In the genomic region with DNA sequence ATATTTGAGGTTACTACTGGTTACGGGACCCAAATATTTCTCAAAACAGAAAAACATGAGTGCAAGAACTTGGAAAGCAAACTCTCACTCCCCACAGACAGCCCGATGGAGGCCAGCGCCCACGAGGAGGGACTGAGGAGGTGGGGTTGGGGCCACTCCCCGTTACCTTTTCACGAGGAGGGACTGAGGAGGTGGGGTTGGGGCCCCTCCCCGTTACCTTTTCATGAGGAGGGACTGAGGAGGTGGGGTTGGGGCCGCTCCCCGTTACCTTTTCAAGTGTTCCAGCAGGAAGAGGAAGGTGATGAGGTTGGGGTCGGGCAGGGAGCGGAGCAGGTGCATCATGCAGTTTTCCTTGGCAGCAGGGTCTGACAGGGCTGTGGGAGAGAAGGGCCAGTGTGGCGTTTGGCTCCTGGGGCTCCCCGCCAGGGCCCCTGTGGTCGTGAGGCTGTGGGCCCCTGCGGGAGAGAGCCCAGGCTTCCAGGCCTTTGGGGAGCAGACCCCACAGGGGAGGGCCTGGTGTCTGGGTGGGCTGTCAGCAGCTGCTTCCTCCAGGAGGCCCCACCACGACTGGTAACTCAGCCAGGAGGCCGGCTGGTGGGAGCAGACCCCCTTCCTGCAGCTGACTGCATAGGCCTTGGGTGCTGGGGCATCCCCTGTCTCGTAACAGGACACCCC, we compare ENCODE assay signal across 24 cellular contexts. TPM values are rescaled to one million over a fixed set of nuclear protein-coding genes. Genes with fewer than 3 reads are reported as not detected.
A peak's percentile ranks its signal among the peaks of the same experiment; 100 is the strongest.
DNase-seq lines count a peak whose midpoint lies in the region; FAIRE-seq and TF ChIP-seq lines count a peak whose summit lies in the region.
"Had no signal": no experiment of that assay in that cellular context is flagged by ENCODE, and none has a peak within 500 bp of the region (broad histone marks: within the 10 kb centered on the region; RNA-seq: fewer than 3 reads in every experiment).

No MANE protein-coding gene starts in this region.

- DNase-seq in SJCRH30 (peak; percentile 44 to 59), right atrium auricular region (ENCODE audit: low spot score) (peak; percentile 56), suprapubic skin (ENCODE audit: low spot score in 2 of 2) (no peak), D721Med (ENCODE audit: insufficient read length, low spot score) (no peak), ureter (ENCODE audit: low spot score) (no peak), NCI-H128 (lab: John Stamatoyannopoulos, UW; ENCODE audit: unreplicated experiment) (no peak)
- DNase-seq in activated CD4-positive, alpha-beta T cell treated with anti-CD3 and anti-CD28 coated beads, Interleukin-2, amount 50 U/mL, for 4 hours = no peak
- DNase-seq: activated CD8-positive, alpha-beta T cell treated with anti-CD3 and anti-CD28 coated beads for 36 hours; BE2C; endodermal cell; foreskin keratinocyte; KG1; mammary epithelial cell; NCI-H1105 treated with DMSO at 0.1 percent for 48 hours; NCI-H2029 treated with DMSO at 0.1 percent for 48 hours; NCI-H524 treated with DMSO at 0.1 percent for 48 hours; OCI-M1; stimulated activated naive CD4-positive, alpha-beta T cell treated with Interleukin-2 at 50 U/mL for 16 hours; T-helper 2 cell had no signal

- peaks cover 5 to 94% (median 40%) of the 10 kb centered on the region in 11 experiments; a peak in 20 of 22 replicates for H3K36me3 ChIP-seq in BLaER1 treated with 17β-estradiol and CSF1 and Interleukin-3, amounts not matched to agents 10 nM and 100 nM
- H3K36me3 ChIP-seq in SJCRH30 (no peaks in the 10 kb centered on the region; the same call in 1 of the 2 replicates), right atrium auricular region (peaks cover 61% of the 10 kb centered on the region), suprapubic skin (peaks cover 76% of the 10 kb centered on the region)

- TF ChIP-seq POLR2A in suprapubic skin (IDR thresholded peaks at IDR 0.05) = no peak

- H3K9me3 ChIP-seq in BLaER1 treated with 17β-estradiol and CSF1 and Interleukin-3, amounts not matched to agents 10 nM and 100 nM (replicated peaks in 1 of 11) = no peaks in the 10 kb centered on the region
- H3K9me3 ChIP-seq in SJCRH30 (replicated peaks) (no peaks in the 10 kb centered on the region), right atrium auricular region (no peaks in the 10 kb centered on the region), suprapubic skin (no peaks in the 10 kb centered on the region)
- H3K9me3 ChIP-seq: BE2C had no signal

- peaks cover 8 to 95% (median 66%) of the 10 kb centered on the region in 11 experiments; a peak in 21 of 22 replicates for H4K20me1 ChIP-seq in BLaER1 treated with 17β-estradiol and CSF1 and Interleukin-3, amounts not matched to agents 10 nM and 100 nM

- H3K9ac ChIP-seq in BLaER1 treated with 17β-estradiol and CSF1 and Interleukin-3, amounts not matched to agents 10 nM and 100 nM = peak overlapping the region in 3 of 11 experiments; percentile 18 to 26 (median 19); a peak in 2 of 22 replicates

- no peak for TF ChIP-seq EP300 in suprapubic skin (IDR thresholded peaks at IDR 0.05)

- peak overlapping the region in 7 of 11 experiments; percentile 5 to 81 (median 48); a peak in 11 of 22 replicates for H3K4me2 ChIP-seq in BLaER1 treated with 17β-estradiol and CSF1 and Interleukin-3, amounts not matched to agents 10 nM and 100 nM

- no peak for FAIRE-seq in D721Med (lab: Jason Lieb, UNC)
- FAIRE-seq: astrocyte, GM12891 had no signal

- H3K4me3 ChIP-seq in BLaER1 treated with 17β-estradiol and CSF1 and Interleukin-3, amounts not matched to agents 10 nM and 100 nM = no peak overlapping the region
- H3K4me3 ChIP-seq in SJCRH30 = no peak overlapping the region
- H3K4me3 ChIP-seq in right atrium auricular region = no peak overlapping the region
- H3K4me3 ChIP-seq in suprapubic skin = no peak overlapping the region
- H3K4me3 ChIP-seq: cardiac muscle cell, skin epidermis had no signal

- peaks cover 40 to 84% (median 60%) of the 10 kb centered on the region in 10 experiments for H3K4me1 ChIP-seq in BLaER1 treated with 17β-estradiol and CSF1 and Interleukin-3, amounts not matched to agents 10 nM and 100 nM
- peaks cover 8% of the 10 kb centered on the region; the same call in 1 of the 2 replicates for H3K4me1 ChIP-seq in SJCRH30
- H3K4me1 ChIP-seq in right atrium auricular region = peaks cover 0 to 83% of the 10 kb centered on the region in 2 donors
- H3K4me1 ChIP-seq in suprapubic skin = peaks cover 44% of the 10 kb centered on the region
- H3K4me1 ChIP-seq: BE2C, foreskin keratinocyte had no signal

- H3K27me3 ChIP-seq in BLaER1 treated with 17β-estradiol and CSF1 and Interleukin-3, amounts not matched to agents 10 nM and 100 nM = no peaks in the 10 kb centered on the region
- H3K27me3 ChIP-seq in SJCRH30 = no peaks in the 10 kb centered on the region
- no peaks in the 10 kb centered on the region for H3K27me3 ChIP-seq in right atrium auricular region
- H3K27me3 ChIP-seq in suprapubic skin = no peaks in the 10 kb centered on the region
- H3K27me3 ChIP-seq: BE2C, cardiac muscle cell, foreskin keratinocyte had no signal

- 77% methylated on average over 11 of the region's 18 CpGs for WGBS in suprapubic skin

- no peak for TF ChIP-seq CTCF in right atrium auricular region (IDR thresholded peaks at IDR 0.05)
- TF ChIP-seq CTCF in suprapubic skin (IDR thresholded peaks at IDR 0.05) = no peak
- TF ChIP-seq CTCF in D721Med (IDR thresholded peaks at IDR 0.05; ENCODE audit: insufficient read depth, missing control alignments) = no peak

- no peak overlapping the region for H3K27ac ChIP-seq in BLaER1 treated with 17β-estradiol and CSF1 and Interleukin-3, amounts not matched to agents 10 nM and 100 nM
- H3K27ac ChIP-seq in SJCRH30 (no peak overlapping the region), right atrium auricular region (peak overlapping the region; percentile 68 to 75), suprapubic skin (peak overlapping the region; percentile 46)
- H3K27ac ChIP-seq: cardiac muscle cell, foreskin keratinocyte had no signal

RNA-seq across cellular contexts. Expression of a gene that starts 12.6 kb away (rescaled TPM):
- 15.6 and 17.4 TPM in 2 replicates for total RNA-seq in SJCRH30 (2014; rRNA removed; shearing (Covaris generic))
- 10 to 100 TPM; 14.8 to 15.4 TPM for total RNA-seq in right atrium auricular region
- total RNA-seq in suprapubic skin = 10 to 100 TPM; 11.6 to 12.9 (median 12.6) TPM
- total RNA-seq in ureter = 10.3 TPM

RNA-seq across cellular contexts. Expression of a gene that starts 30.0 kb away (rescaled TPM):
- total RNA-seq in SJCRH30 (2014; rRNA removed; shearing (Covaris generic)) = 32.8 and 35.2 TPM in 2 replicates
- total RNA-seq in right atrium auricular region (10 to 100 TPM; 15.6 to 17.5 TPM), suprapubic skin (10 to 100 TPM; 18.9 to 47.2 (median 33.4) TPM), ureter (78.3 TPM)

Comparison
In these comparisons a context has a peak if more than half of its experiments do, and no peak if none do; other contexts are left out.
1. H3K27ac ChIP-seq: peak in right atrium auricular region (2 of 2) and suprapubic skin (single experiment); none in BLaER1 treated with 17β-estradiol and CSF1 and Interleukin-3, amounts not matched to agents 10 nM and 100 nM (0 of 11) and SJCRH30 (single experiment).
2. DNase-seq: peak in SJCRH30 (2 of 2) and right atrium auricular region (single experiment); none in suprapubic skin (0 of 2), D721Med (single experiment), activated CD4-positive, alpha-beta T cell treated with anti-CD3 and anti-CD28 coated beads, Interleukin-2, amount 50 U/mL, for 4 hours (0 of 2), ureter (single experiment) and NCI-H128 (single experiment).